1 cellular context compared by ENCODE assay signal in genomic region chr7:129173861-129174260, GRCh38. TPM values are rescaled to one million over a fixed set of nuclear protein-coding genes. Genes with fewer than 3 reads are reported as not detected.
"Had no signal": no experiment of that assay in that cellular context is flagged by ENCODE, and none has a peak within 500 bp of the region (broad histone marks: within the 10 kb centered on the region; RNA-seq: fewer than 3 reads in every experiment).

No MANE protein-coding gene starts in this region.

RNA-seq across cellular contexts. Expression of gene SMO, which starts 14.6 kb away (rescaled TPM):
- total RNA-seq: MCF 10A had no signal
